ENCODE assay signal across 10 cellular contexts in genomic region chr17:51734462-51734861, GRCh38.
DNase-seq lines count a peak whose midpoint lies in the region; ATAC-seq and TF ChIP-seq lines count a peak whose summit lies in the region.
"Had no signal": no experiment of that assay in that cellular context is flagged by ENCODE, and none has a peak within 500 bp of the region (broad histone marks: within the 10 kb centered on the region; RNA-seq: fewer than 3 reads in every experiment).

No MANE protein-coding gene starts in this region.

- no peak for ATAC-seq in HG02571 (IDR thresholded peaks at IDR 0.05; ENCODE audit: unreplicated experiment)

- H3K27me3 Mint-ChIP-seq in type B pancreatic cell = peaks cover 22% of the 10 kb centered on the region
- peaks cover 84% of the 10 kb centered on the region for H3K27me3 Mint-ChIP-seq in Calu3 (ENCODE audit: unreplicated experiment)

- CTCF ChIA-PET in Calu3 (lab: Charles Lee) = interaction anchor here (0.8 kb wide), 1 partner anchor 16 kb away, joined by 6 read pairs; no protein-coding TSS in a partner anchor

- H3K4me1 Mint-ChIP-seq in type B pancreatic cell (ENCODE audit: unreplicated experiment) (peaks cover 19% of the 10 kb centered on the region), Calu3 (ENCODE audit: low read depth, unreplicated experiment) (no peaks in the 10 kb centered on the region)

- no TSS peak for BruUV-seq in Calu3 (replicated peaks; lab: Mats Ljungman, UMichigan)

- H3K4me3 ChIP-seq in fibroblast of the aortic adventitia (ENCODE audit: low read depth, low read length) = no peak overlapping the region

- peak; percentile 40 for TF ChIP-seq CTCF in fibroblast of the aortic adventitia (IDR thresholded peaks at IDR 0.05; ENCODE audit: insufficient read depth, low read length)
- TF ChIP-seq CTCF in type B pancreatic cell (conservative IDR thresholded peaks at IDR 0.05) = peak; percentile 67
- TF ChIP-seq CTCF in Calu3 (IDR thresholded peaks at IDR 0.05; ENCODE audit: unreplicated experiment) = no peak

- no peaks in the 10 kb centered on the region for H3K9me3 Mint-ChIP-seq in type B pancreatic cell
- peaks cover 3% of the 10 kb centered on the region for H3K9me3 Mint-ChIP-seq in Calu3 (ENCODE audit: low read depth, unreplicated experiment)

- no peak overlapping the region for H3K4me3 Mint-ChIP-seq in type B pancreatic cell
- H3K4me3 Mint-ChIP-seq in Calu3 (ENCODE audit: low read depth, unreplicated experiment) = no peak overlapping the region

- H3K27ac Mint-ChIP-seq in type B pancreatic cell (no peak overlapping the region), Calu3 (ENCODE audit: unreplicated experiment) (no peak overlapping the region)

- no peaks in the 10 kb centered on the region for H3K36me3 Mint-ChIP-seq in type B pancreatic cell
- H3K36me3 Mint-ChIP-seq in Calu3 (ENCODE audit: insufficient read depth, unreplicated experiment) = no peaks in the 10 kb centered on the region

- intact Hi-C loops in Calu3 (cut with micrococcal nuclease; ENCODE audit: unreplicated experiment) = no loop called here

- peak; percentile 6 for DNase-seq in stimulated activated CD4-positive, alpha-beta T cell treated with anti-CD3 and anti-CD28 coated beads, Interleukin-12 subunit alpha, Interleukin-12 subunit beta, amount 100 ng/mL, for 4 hours
- DNase-seq in stimulated activated CD4-positive, alpha-beta T cell treated with anti-CD3 and anti-CD28 coated beads, Interleukin-1b, Interleukin-23, amount 100 ng/mL, for 48 hours = no peak
- peak; percentile 21 for DNase-seq in OCI-M1 (lab: John Stamatoyannopoulos, UW)
- DNase-seq in fibroblast of the aortic adventitia (ENCODE audit: low read depth) = peak; percentile 2
- DNase-seq in type B pancreatic cell (ENCODE audit: extremely low spot score, unreplicated experiment) = no peak
- no peak for DNase-seq in Calu3
- DNase-seq in medulla oblongata (ENCODE audit: extremely low spot score) = no peak
- DNase-seq: foreskin melanocyte, NCI-H2081 had no signal

Comparison
In these comparisons a context has a peak if more than half of its experiments do, and no peak if none do; other contexts are left out.
1. DNase-seq: peak in stimulated activated CD4-positive, alpha-beta T cell treated with anti-CD3 and anti-CD28 coated beads, Interleukin-12 subunit alpha, Interleukin-12 subunit beta, amount 100 ng/mL, for 4 hours (single experiment), OCI-M1 (single experiment) and fibroblast of the aortic adventitia (single experiment); none in stimulated activated CD4-positive, alpha-beta T cell treated with anti-CD3 and anti-CD28 coated beads, Interleukin-1b, Interleukin-23, amount 100 ng/mL, for 48 hours (single experiment), type B pancreatic cell (single experiment), Calu3 (single experiment) and medulla oblongata (single experiment).